Comparison of ENCODE assay signal across 20 cellular contexts in genomic region chr9:133225171-133226011, GRCh38. TPM values are rescaled to one million over a fixed set of nuclear protein-coding genes. Genes with fewer than 3 reads are reported as not detected.
DNase-seq lines count a peak whose midpoint lies in the region; ATAC-seq and TF ChIP-seq lines count a peak whose summit lies in the region.
"Had no signal": no experiment of that assay in that cellular context is flagged by ENCODE, and none has a peak within 500 bp of the region (broad histone marks: within the 10 kb centered on the region; RNA-seq: fewer than 3 reads in every experiment).

No MANE protein-coding gene starts in this region.

- H3K36me3 Mint-ChIP-seq in activated naive CD8-positive, alpha-beta T cell treated with anti-CD3 and anti-CD28 coated beads, Interleukin-2, amount 10 ng/mL, durations not matched to agents 7 days and 5 days: no peaks in the 10 kb centered on the region
- no peaks in the 10 kb centered on the region for H3K36me3 Mint-ChIP-seq in activated naive CD8-positive, alpha-beta T cell treated with anti-CD3 and anti-CD28 coated beads for 36 hours
- H3K36me3 Mint-ChIP-seq: CD8-positive, alpha-beta memory T cell had no signal

- H3K4me3 Mint-ChIP-seq in activated naive CD8-positive, alpha-beta T cell treated with anti-CD3 and anti-CD28 coated beads, Interleukin-2, amount 10 ng/mL, durations not matched to agents 7 days and 5 days: no peak overlapping the region
- H3K4me3 Mint-ChIP-seq in activated naive CD8-positive, alpha-beta T cell treated with anti-CD3 and anti-CD28 coated beads for 36 hours: no peak overlapping the region
- H3K4me3 Mint-ChIP-seq: CD8-positive, alpha-beta memory T cell had no signal

- no peaks in the 10 kb centered on the region for H3K79me1 ChIP-seq in neuronal stem cell (ENCODE audit: low read depth, low read length)

- no peak overlapping the region for H2BK15ac ChIP-seq in neuronal stem cell (ENCODE audit: low read length)

- intact Hi-C loops in left ventricle myocardium inferior (cut with micrococcal nuclease): no loop called here
- intact Hi-C loops in vagina (cut with DNase I): no loop called here

- no peak overlapping the region for H2BK5ac ChIP-seq in neuronal stem cell (ENCODE audit: low read length)

- H3K4ac ChIP-seq in neuronal stem cell (ENCODE audit: low read length): no peak overlapping the region

- H3K18ac ChIP-seq in neuronal stem cell (ENCODE audit: low read length): peak overlapping the region; percentile 72

- TF ChIP-seq CTCF in left ventricle myocardium inferior (IDR thresholded peaks at IDR 0.05; ENCODE audit: borderline replicate concordance) (no peak), vagina (IDR thresholded peaks at IDR 0.05) (no peak)

- H3K27me3 Mint-ChIP-seq in activated naive CD8-positive, alpha-beta T cell treated with anti-CD3 and anti-CD28 coated beads, Interleukin-2, amount 10 ng/mL, durations not matched to agents 7 days and 5 days: peaks cover 12% of the 10 kb centered on the region
- peaks cover 13% of the 10 kb centered on the region for H3K27me3 Mint-ChIP-seq in activated naive CD8-positive, alpha-beta T cell treated with anti-CD3 and anti-CD28 coated beads for 36 hours

- H3K27ac ChIP-seq in left ventricle myocardium inferior (replicated peaks): peak overlapping the region; percentile 48
- no peak overlapping the region for H3K27ac ChIP-seq in neuronal stem cell (replicated peaks; ENCODE audit: low read length)
- no peak overlapping the region for H3K27ac ChIP-seq in vagina

- no peak overlapping the region for H2AFZ ChIP-seq in neuronal stem cell (ENCODE audit: low read length)

- no peak overlapping the region for H3K23ac ChIP-seq in neuronal stem cell (ENCODE audit: low read depth, low read length, poor library complexity)

- no peak for TF ChIP-seq POLR2A in vagina (IDR thresholded peaks at IDR 0.05)

- ATAC-seq in activated naive CD8-positive, alpha-beta T cell treated with anti-CD3 and anti-CD28 coated beads, Interleukin-2, amount 10 ng/mL, durations not matched to agents 7 days and 5 days (ENCODE audit: low read depth): no peak
- ATAC-seq in HG02852 (IDR thresholded peaks at IDR 0.05; ENCODE audit: unreplicated experiment): no peak

- H3K4me3 ChIP-seq in left ventricle myocardium inferior: no peak overlapping the region
- H3K4me3 ChIP-seq in neuronal stem cell (ENCODE audit: low read length in 2 of 2): no peak overlapping the region
- H3K4me3 ChIP-seq in vagina: no peak overlapping the region
- H3K4me3 ChIP-seq: HAP-1 had no signal

- H2AK5ac ChIP-seq in neuronal stem cell (ENCODE audit: low read depth, low read length): no peak overlapping the region

- H3K36me3 ChIP-seq in left ventricle myocardium inferior (no peaks in the 10 kb centered on the region), neuronal stem cell (replicated peaks in 1 of 2; ENCODE audit: control insufficient read depth in 2 of 2, insufficient read depth in 2 of 2, low read length in 2 of 2) (no peaks in the 10 kb centered on the region), vagina (no peaks in the 10 kb centered on the region)
- H3K36me3 ChIP-seq: HAP-1 had no signal

- H4K8ac ChIP-seq in neuronal stem cell (ENCODE audit: low read depth, low read length): no peak overlapping the region

- no peaks in the 10 kb centered on the region for H3K9me3 Mint-ChIP-seq in activated naive CD8-positive, alpha-beta T cell treated with anti-CD3 and anti-CD28 coated beads, Interleukin-2, amount 10 ng/mL, durations not matched to agents 7 days and 5 days
- H3K9me3 Mint-ChIP-seq in activated naive CD8-positive, alpha-beta T cell treated with anti-CD3 and anti-CD28 coated beads for 36 hours: no peaks in the 10 kb centered on the region
- H3K9me3 Mint-ChIP-seq: CD8-positive, alpha-beta memory T cell had no signal

- H3K9ac ChIP-seq in neuronal stem cell (ENCODE audit: low read depth, low read length, poor library complexity): no peak overlapping the region

- H3K4me1 ChIP-seq in left ventricle myocardium inferior (peaks cover 7% of the 10 kb centered on the region), neuronal stem cell (ENCODE audit: control insufficient read depth in 2 of 2, insufficient read depth in 1 of 2, low read depth in 1 of 2, low read length in 2 of 2) (no peaks in the 10 kb centered on the region), vagina (no peaks in the 10 kb centered on the region)
- H3K4me1 ChIP-seq: HAP-1 had no signal

- H3K27me3 ChIP-seq in left ventricle myocardium inferior (ENCODE audit: low read depth): peaks cover 37% of the 10 kb centered on the region
- H3K27me3 ChIP-seq in neuronal stem cell (ENCODE audit: control insufficient read depth in 3 of 3, insufficient read depth in 3 of 3, low read depth in 1 of 3, low read length in 3 of 3): peaks cover 0 to 22% (median 2%) of the 10 kb centered on the region in 3 experiments
- no peaks in the 10 kb centered on the region for H3K27me3 ChIP-seq in vagina

- H4K91ac ChIP-seq in neuronal stem cell (ENCODE audit: low read depth, low read length, poor library complexity): no peak overlapping the region

- H3K14ac ChIP-seq in neuronal stem cell (ENCODE audit: low read length): peak overlapping the region; percentile 75

- DNase-seq in activated naive CD8-positive, alpha-beta T cell treated with anti-CD3 and anti-CD28 coated beads, Interleukin-2, amount 10 ng/mL, durations not matched to agents 7 days and 5 days: peak; percentile 16
- DNase-seq in activated naive CD8-positive, alpha-beta T cell treated with anti-CD3 and anti-CD28 coated beads for 36 hours: no peak
- DNase-seq in left ventricle myocardium inferior (peak; percentile 50), neuronal stem cell (ENCODE audit: low spot score) (no peak), vagina (ENCODE audit: extremely low spot score in 2 of 2) (peak; percentile 64 to 93), iPS-NIHi11 (ENCODE audit: low spot score) (no peak)
- DNase-seq in effector CD8-positive, alpha-beta T cell (lab: John Stamatoyannopoulos, UW): no peak
- DNase-seq: CD8-positive, alpha-beta memory T cell; DMS79 treated with DMSO at 0.1 percent for 48 hours; IMR-90; Kasumi-1; MM.1S; NCI-H1092 treated with DMSO at 0.1 percent for 48 hours; NCI-H2081 treated with DMSO at 0.1 percent for 48 hours; NCI-H510A treated with DMSO at 0.1 percent for 48 hours had no signal

- H2BK120ac ChIP-seq in neuronal stem cell (ENCODE audit: low read depth, low read length): no peak overlapping the region

- H3K4me1 Mint-ChIP-seq in activated naive CD8-positive, alpha-beta T cell treated with anti-CD3 and anti-CD28 coated beads, Interleukin-2, amount 10 ng/mL, durations not matched to agents 7 days and 5 days: no peaks in the 10 kb centered on the region
- no peaks in the 10 kb centered on the region for H3K4me1 Mint-ChIP-seq in activated naive CD8-positive, alpha-beta T cell treated with anti-CD3 and anti-CD28 coated beads for 36 hours
- H3K4me1 Mint-ChIP-seq: CD8-positive, alpha-beta memory T cell had no signal

- WGBS in neuronal stem cell (ENCODE audit: extremely low coverage in 2 of 2, insufficient read length in 2 of 2, insufficient replicate concordance in 1 of 2), 2 donors: no CpG with 5 or more reads among the region's 38 CpGs

- no peak overlapping the region for H3K4me2 ChIP-seq in neuronal stem cell (ENCODE audit: insufficient read depth, low read length, poor library complexity, severe bottlenecking)

- POLR2A ChIA-PET in activated naive CD8-positive, alpha-beta T cell treated with anti-CD3 and anti-CD28 coated beads, Interleukin-2, amount 10 ng/mL, durations not matched to agents 7 days and 5 days (lab: Charles Lee): no interaction called here

- no peak overlapping the region for H2BK12ac ChIP-seq in neuronal stem cell (ENCODE audit: low read length)

- no peak overlapping the region for H3K27ac Mint-ChIP-seq in activated naive CD8-positive, alpha-beta T cell treated with anti-CD3 and anti-CD28 coated beads, Interleukin-2, amount 10 ng/mL, durations not matched to agents 7 days and 5 days
- H3K27ac Mint-ChIP-seq in activated naive CD8-positive, alpha-beta T cell treated with anti-CD3 and anti-CD28 coated beads for 36 hours: no peak overlapping the region

- H3K9me3 ChIP-seq in left ventricle myocardium inferior (replicated peaks) (no peaks in the 10 kb centered on the region), neuronal stem cell (replicated peaks in 1 of 2; ENCODE audit: control insufficient read depth in 2 of 2, insufficient read depth in 1 of 2, low read depth in 1 of 2, low read length in 2 of 2) (peaks cover 3 to 4% of the 10 kb centered on the region in 2 donors), vagina (no peaks in the 10 kb centered on the region)
- H3K9me3 ChIP-seq: HAP-1 had no signal

RNA-seq across cellular contexts. Expression of gene OBP2B, which starts 16.3 kb away (rescaled TPM):
- total RNA-seq in activated naive CD8-positive, alpha-beta T cell treated with anti-CD3 and anti-CD28 coated beads, Interleukin-2, amount 10 ng/mL, durations not matched to agents 7 days and 5 days: not detected
- total RNA-seq in activated naive CD8-positive, alpha-beta T cell treated with anti-CD3 and anti-CD28 coated beads for 36 hours: not detected
- total RNA-seq in left ventricle myocardium inferior: not detected
- polyA plus RNA-seq in neuronal stem cell (2013, experiment 1 of 2): not detected
- not detected for polyA plus RNA-seq in neuronal stem cell (2013, experiment 2 of 2)
- total RNA-seq in vagina: not detected
- total RNA-seq: A172; CD8-positive, alpha-beta memory T cell; HT-29; IMR-90 had no signal
- polyA plus RNA-seq: BJ; CD8-positive, alpha-beta memory T cell; IMR-90 had no signal

RNA-seq across cellular contexts. Expression of gene ABO, which starts 49.6 kb away (rescaled TPM):
- not detected for total RNA-seq in activated naive CD8-positive, alpha-beta T cell treated with anti-CD3 and anti-CD28 coated beads, Interleukin-2, amount 10 ng/mL, durations not matched to agents 7 days and 5 days
- not detected for total RNA-seq in activated naive CD8-positive, alpha-beta T cell treated with anti-CD3 and anti-CD28 coated beads for 36 hours
- 2.3 TPM for total RNA-seq in left ventricle myocardium inferior
- 0.06 TPM for polyA plus RNA-seq in neuronal stem cell (2013, experiment 1 of 2)
- polyA plus RNA-seq in neuronal stem cell (2013, experiment 2 of 2): 0.03 TPM
- 17.2 TPM for total RNA-seq in vagina
- total RNA-seq: A172; CD8-positive, alpha-beta memory T cell; IMR-90 had no signal
- polyA plus RNA-seq: BJ; CD8-positive, alpha-beta memory T cell; IMR-90 had no signal

Comparison
In these comparisons a context has a peak if more than half of its experiments do, and no peak if none do; other contexts are left out.
1. DNase-seq: peak in activated naive CD8-positive, alpha-beta T cell treated with anti-CD3 and anti-CD28 coated beads, Interleukin-2, amount 10 ng/mL, durations not matched to agents 7 days and 5 days (single experiment), left ventricle myocardium inferior (single experiment) and vagina (2 of 2); none in activated naive CD8-positive, alpha-beta T cell treated with anti-CD3 and anti-CD28 coated beads for 36 hours (single experiment), neuronal stem cell (single experiment), effector CD8-positive, alpha-beta T cell (single experiment) and iPS-NIHi11 (single experiment).